In the genomic region with DNA sequence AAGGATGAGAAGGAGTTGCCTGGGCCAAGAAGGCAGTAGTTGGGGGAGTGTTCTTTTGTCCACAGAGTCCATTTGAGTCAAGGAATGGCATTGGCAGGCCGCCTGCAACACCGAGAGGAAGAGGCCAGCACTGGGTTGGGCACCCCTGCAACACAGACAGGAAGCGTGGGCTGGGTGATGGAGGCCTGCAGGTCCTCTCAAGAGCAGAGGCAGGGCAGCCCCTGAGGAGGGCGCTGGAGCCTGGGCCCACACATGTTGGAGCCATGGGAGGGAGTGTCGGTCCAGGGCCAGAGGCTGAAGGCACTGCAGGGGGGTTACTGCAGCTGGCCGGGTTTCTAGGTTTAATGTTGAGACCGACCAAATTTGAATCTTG, we compare ENCODE assay signal across 11 cellular contexts.
DNase-seq lines count a peak whose midpoint lies in the region; ATAC-seq and TF ChIP-seq lines count a peak whose summit lies in the region.
"Had no signal": no experiment of that assay in that cellular context is flagged by ENCODE, and none has a peak within 500 bp of the region (broad histone marks: within the 10 kb centered on the region; RNA-seq: fewer than 3 reads in every experiment).

No MANE protein-coding gene starts in this region.

- H3K27me3 Mint-ChIP-seq in activated B cell treated with CpG ODN at 0.5 μM for 24 hours, result no peaks in the 10 kb centered on the region

- POLR2A ChIA-PET in activated B cell treated with CpG ODN at 0.5 μM for 24 hours (lab: Charles Lee), result no interaction called here

- ATAC-seq in activated B cell treated with CpG ODN at 0.5 μM for 24 hours (ENCODE audit: low read depth) (no peak), HG02852 (IDR thresholded peaks at IDR 0.05; ENCODE audit: unreplicated experiment) (no peak), GM18511 (IDR thresholded peaks at IDR 0.05; ENCODE audit: unreplicated experiment) (no peak)

- no peaks in the 10 kb centered on the region for H3K9me3 Mint-ChIP-seq in activated B cell treated with CpG ODN at 0.5 μM for 24 hours
- H3K9me3 Mint-ChIP-seq: activated T-cell treated with anti-CD3 and anti-CD28 coated beads, Interleukin-2, amount 50 U/mL, for 4 hours; naive B cell had no signal

- DNase-seq in AG09309 (ENCODE audit: low read depth), result no peak
- peak; percentile 35 for DNase-seq in Daoy (ENCODE audit: low read depth)
- DNase-seq in activated B cell treated with CpG ODN at 0.5 μM for 24 hours, result peak; percentile 11
- DNase-seq in iPS-NIHi7 (ENCODE audit: extremely low spot score), result peak; percentile 50
- DNase-seq in glomerular visceral epithelial cell (ENCODE audit: extremely low spot score), result no peak
- DNase-seq in NCI-H2029 treated with DMSO at 0.1 percent for 48 hours (lab: John Stamatoyannopoulos, UW), result no peak
- DNase-seq: activated T-cell treated with anti-CD3 and anti-CD28 coated beads, Interleukin-2, amount 50 U/mL, for 4 hours; glutamatergic neuron; naive B cell had no signal

- H3K4me3 ChIP-seq in AG09309 (ENCODE audit: control insufficient read depth, low read depth, low read length), result no peak overlapping the region

- H3K4me3 Mint-ChIP-seq in activated B cell treated with CpG ODN at 0.5 μM for 24 hours, result no peak overlapping the region
- H3K4me3 Mint-ChIP-seq: activated T-cell treated with anti-CD3 and anti-CD28 coated beads, Interleukin-2, amount 50 U/mL, for 4 hours had no signal

- no peaks in the 10 kb centered on the region for H3K4me1 Mint-ChIP-seq in activated B cell treated with CpG ODN at 0.5 μM for 24 hours
- H3K4me1 Mint-ChIP-seq: naive B cell had no signal

- H3K27ac Mint-ChIP-seq in activated B cell treated with CpG ODN at 0.5 μM for 24 hours, result no peak overlapping the region

- TF ChIP-seq CTCF in AG09309 (IDR thresholded peaks at IDR 0.05; ENCODE audit: control insufficient read depth, insufficient read depth, low read depth, low read length, missing control alignments) (peak; percentile 15), activated B cell treated with CpG ODN at 0.5 μM for 24 hours (IDR thresholded peaks at IDR 0.05) (no peak)

- no peaks in the 10 kb centered on the region for H3K36me3 Mint-ChIP-seq in activated B cell treated with CpG ODN at 0.5 μM for 24 hours (ENCODE audit: low read depth)
- H3K36me3 Mint-ChIP-seq: naive B cell had no signal

- CTCF ChIA-PET in activated B cell treated with CpG ODN at 0.5 μM for 24 hours (lab: Charles Lee), result interaction anchor here (1.2 to 2.8 kb wide), 7 partner anchors 12 to 292 kb away, joined by 3 to 70 read pairs (median 4); no protein-coding TSS in a partner anchor

- intact Hi-C loops in activated B cell treated with CpG ODN at 0.5 μM for 24 hours (cut with micrococcal nuclease), result no loop called here

Comparison
In these comparisons a context has a peak if more than half of its experiments do, and no peak if none do; other contexts are left out.
1. DNase-seq: peak in Daoy (single experiment), activated B cell treated with CpG ODN at 0.5 μM for 24 hours (single experiment) and iPS-NIHi7 (single experiment); none in AG09309 (single experiment), glomerular visceral epithelial cell (single experiment) and NCI-H2029 treated with DMSO at 0.1 percent for 48 hours (single experiment).